In genomic region chr6:24775520-24776058, GRCh38 we compare ENCODE assay signal across 9 cellular contexts. TPM values are rescaled to one million over a fixed set of nuclear protein-coding genes. Genes with fewer than 3 reads are reported as not detected.
A peak's percentile ranks its signal among the peaks of the same experiment; 100 is the strongest.
DNase-seq lines count a peak whose midpoint lies in the region; ATAC-seq, FAIRE-seq and TF ChIP-seq lines count a peak whose summit lies in the region.
"Had no signal": no experiment of that assay in that cellular context is flagged by ENCODE, and none has a peak within 500 bp of the region (broad histone marks: within the 10 kb centered on the region; RNA-seq: fewer than 3 reads in every experiment).

No MANE protein-coding gene starts in this region.

- H3K27me3 ChIP-seq in fibroblast of lung (ENCODE audit: control insufficient read depth, insufficient read depth, low read length) (no peaks in the 10 kb centered on the region), pancreas (no peaks in the 10 kb centered on the region)

- peaks cover 9% of the 10 kb centered on the region for H3K4me1 ChIP-seq in fibroblast of lung (ENCODE audit: control insufficient read depth, extremely low read depth, insufficient read depth, low read length)
- H3K4me1 ChIP-seq in pancreas = peaks cover 0 to 2% (median 0%) of the 10 kb centered on the region in 3 donors

- peak overlapping the region; percentile 98 for H3K27ac Mint-ChIP-seq in activated CD4-positive, alpha-beta memory T cell treated with anti-CD3 and anti-CD28 coated beads, Interleukin-2, amount 10 ng/mL, durations not matched to agents 7 days and 5 days

- intact Hi-C loops in pancreas (cut with DNase I) = loop anchor here in 1 of 3 donors (10.0 kb wide), 1 partner anchor 61 kb away; the partner anchor contains the start of gene C6orf62

- peak overlapping the region; percentile 94 for H3K4me2 ChIP-seq in fibroblast of lung (ENCODE audit: extremely low read depth, insufficient read depth, low read length)

- peaks cover 38% of the 10 kb centered on the region for H3K4me1 Mint-ChIP-seq in activated CD4-positive, alpha-beta memory T cell treated with anti-CD3 and anti-CD28 coated beads, Interleukin-2, amount 10 ng/mL, durations not matched to agents 7 days and 5 days

- POLR2A ChIA-PET in activated CD4-positive, alpha-beta memory T cell treated with anti-CD3 and anti-CD28 coated beads, Interleukin-2, amount 10 ng/mL, durations not matched to agents 7 days and 5 days (lab: Charles Lee) = interaction anchor here (0.6 to 4.1 kb wide), 35 partner anchors 10 to 373 kb away, joined by 3 to 49 read pairs (median 5); partner anchors contain the start of genes ACOT13, C6orf62, KIAA0319 and MRS2

- H2AFZ ChIP-seq in fibroblast of lung (ENCODE audit: low read length) = peak overlapping the region; percentile 69

- H3K9me3 ChIP-seq in fibroblast of lung (ENCODE audit: control insufficient read depth, insufficient read depth, low read depth, low read length) = no peaks in the 10 kb centered on the region
- H3K9me3 ChIP-seq in pancreas = no peaks in the 10 kb centered on the region

- peaks cover 2% of the 10 kb centered on the region for H3K36me3 ChIP-seq in fibroblast of lung (ENCODE audit: control insufficient read depth, insufficient read depth, low read length)
- H3K36me3 ChIP-seq in pancreas = no peaks in the 10 kb centered on the region

- no peaks in the 10 kb centered on the region for H3K27me3 Mint-ChIP-seq in activated CD4-positive, alpha-beta memory T cell treated with anti-CD3 and anti-CD28 coated beads, Interleukin-2, amount 10 ng/mL, durations not matched to agents 7 days and 5 days

- WGBS in pancreas, 2 donors = 1 to 3% methylated on average over 20 of the region's 20 CpGs

- peak overlapping the region; percentile 78 for H3K9ac ChIP-seq in fibroblast of lung (ENCODE audit: insufficient read depth, low read length)

- H4K20me1 ChIP-seq in fibroblast of lung (ENCODE audit: control insufficient read depth, extremely low read depth, insufficient read depth, low read length) = no peaks in the 10 kb centered on the region

- peak; percentile 47 for DNase-seq in NCI-H1092 treated with DMSO at 0.1 percent for 48 hours (lab: John Stamatoyannopoulos, UW)
- no peak for DNase-seq in NCI-H1092 (lab: John Stamatoyannopoulos, UW)
- peak; percentile 40 for DNase-seq in activated CD4-positive, alpha-beta memory T cell treated with anti-CD3 and anti-CD28 coated beads, Interleukin-2, amount 10 ng/mL, durations not matched to agents 7 days and 5 days
- DNase-seq in fibroblast of lung (ENCODE audit: low read depth in 2 of 2) = peak; percentile 71 to 73
- no peak for DNase-seq in pancreas
- no peak for DNase-seq in GM20000 (ENCODE audit: low spot score)
- DNase-seq in epidermal melanocyte (ENCODE audit: insufficient read length, low spot score) = no peak

- H3K9me3 Mint-ChIP-seq in activated CD4-positive, alpha-beta memory T cell treated with anti-CD3 and anti-CD28 coated beads, Interleukin-2, amount 10 ng/mL, durations not matched to agents 7 days and 5 days = no peaks in the 10 kb centered on the region

- CTCF ChIA-PET in activated CD4-positive, alpha-beta memory T cell treated with anti-CD3 and anti-CD28 coated beads, Interleukin-2, amount 10 ng/mL, durations not matched to agents 7 days and 5 days (lab: Charles Lee) = interaction anchor here (0.5 to 2.9 kb wide), 10 partner anchors 9 to 251 kb away, joined by 3 to 13 read pairs (median 4); no protein-coding TSS in a partner anchor

- peak; percentile 6 for ATAC-seq in HG03571 (IDR thresholded peaks at IDR 0.05; ENCODE audit: unreplicated experiment)
- peak; percentile 6 to 8 (median 8) for ATAC-seq in pancreas

- peak overlapping the region; percentile 95 for H3K4me3 Mint-ChIP-seq in activated CD4-positive, alpha-beta memory T cell treated with anti-CD3 and anti-CD28 coated beads, Interleukin-2, amount 10 ng/mL, durations not matched to agents 7 days and 5 days

- H3K4me3 ChIP-seq in fibroblast of lung (replicated peaks in 1 of 4; ENCODE audit: control extremely low read depth in 1 of 4, insufficient read depth in 1 of 4, low read depth in 3 of 4, low read length in 4 of 4) (peak overlapping the region; percentile 74 to 99 (median 81)), pancreas (peak overlapping the region; percentile 65 to 97 (median 87))

- H3K36me3 Mint-ChIP-seq in activated CD4-positive, alpha-beta memory T cell treated with anti-CD3 and anti-CD28 coated beads, Interleukin-2, amount 10 ng/mL, durations not matched to agents 7 days and 5 days (ENCODE audit: low read depth) = peaks cover 33% of the 10 kb centered on the region

- H3K79me2 ChIP-seq in fibroblast of lung (ENCODE audit: control insufficient read depth, insufficient read depth, low read length) = peaks cover 53% of the 10 kb centered on the region

- no peak for FAIRE-seq in pancreas (lab: Jason Lieb, UNC)

- H3K27ac ChIP-seq in fibroblast of lung (ENCODE audit: insufficient read depth, low read length) = peak overlapping the region; percentile 89
- H3K27ac ChIP-seq in pancreas = peak overlapping the region; percentile 93 to 98 (median 94)

- no peak for TF ChIP-seq CTCF in fibroblast of lung (conservative IDR thresholded peaks at IDR 0.05 in 1 of 2, IDR thresholded peaks at IDR 0.05 in 1 of 2; ENCODE audit: low read depth in 1 of 2, low read length in 2 of 2)
- TF ChIP-seq CTCF in pancreas (IDR thresholded peaks at IDR 0.05) = no peak
- no peak for TF ChIP-seq CTCF in GM20000 (IDR thresholded peaks at IDR 0.05; ENCODE audit: extremely low read depth, missing control alignments)

RNA-seq across cellular contexts. Expression of gene GMNN, which starts 0.9 kb away (rescaled TPM):
- 10 to 100 TPM; 67.6 to 69.0 TPM for total RNA-seq in activated CD4-positive, alpha-beta memory T cell treated with anti-CD3 and anti-CD28 coated beads, Interleukin-2, amount 10 ng/mL, durations not matched to agents 7 days and 5 days
- total RNA-seq in fibroblast of lung (12.9 and 13.6 TPM in 2 replicates), pancreas (10 to 100 TPM; 36.5 to 69.4 (median 50.3) TPM)
- polyA plus RNA-seq in fibroblast of lung (18.9 and 35.5 TPM in 2 replicates), pancreas (10 to 100 TPM; 44.4 to 57.0 TPM)
- polyA plus RNA-seq in fibroblast of lung (2012) = 16.4 and 30.3 TPM in 2 replicates
- 2.5 and 11.1 TPM in 2 replicates for polyA minus RNA-seq in fibroblast of lung (ENCODE audit: low replicate concordance)

RNA-seq across cellular contexts. Expression of gene ARMH2, which starts 23.1 kb away (rescaled TPM):
- total RNA-seq in activated CD4-positive, alpha-beta memory T cell treated with anti-CD3 and anti-CD28 coated beads, Interleukin-2, amount 10 ng/mL, durations not matched to agents 7 days and 5 days = 1 to 10 TPM; 1.2 to 1.5 TPM
- total RNA-seq in fibroblast of lung (not detected in 2 replicates), pancreas (not detected)
- polyA plus RNA-seq in fibroblast of lung (not detected in 2 replicates), pancreas (not detected)
- not detected in 2 replicates for polyA plus RNA-seq in fibroblast of lung (2012)
- not detected in 2 replicates for polyA minus RNA-seq in fibroblast of lung (ENCODE audit: low replicate concordance)
- total RNA-seq: pulmonary artery endothelial cell had no signal

RNA-seq across cellular contexts. Expression of gene C6orf62, which starts 56.6 kb away (rescaled TPM):
- total RNA-seq in activated CD4-positive, alpha-beta memory T cell treated with anti-CD3 and anti-CD28 coated beads, Interleukin-2, amount 10 ng/mL, durations not matched to agents 7 days and 5 days = 100 to 1,000 TPM; 155 to 156 TPM
- total RNA-seq in fibroblast of lung (72.9 and 103 TPM in 2 replicates), pancreas (10 to 100 TPM; 33.7 to 85.6 (median 53.2) TPM)
- polyA plus RNA-seq in fibroblast of lung (120 and 147 TPM in 2 replicates), pancreas (10 to 100 TPM; 45.7 to 52.4 TPM)
- polyA plus RNA-seq in fibroblast of lung (2012) = 68.0 and 80.7 TPM in 2 replicates
- polyA minus RNA-seq in fibroblast of lung (ENCODE audit: low replicate concordance) = 32.8 and 35.4 TPM in 2 replicates

Comparison
In these comparisons a context has a peak if more than half of its experiments do, and no peak if none do; other contexts are left out.
1. DNase-seq: peak in NCI-H1092 treated with DMSO at 0.1 percent for 48 hours (single experiment), activated CD4-positive, alpha-beta memory T cell treated with anti-CD3 and anti-CD28 coated beads, Interleukin-2, amount 10 ng/mL, durations not matched to agents 7 days and 5 days (single experiment) and fibroblast of lung (2 of 2); none in NCI-H1092 (single experiment), pancreas (0 of 6), GM20000 (single experiment) and epidermal melanocyte (single experiment).